ENCODE assay signal across 30 cellular contexts in genomic region chr12:51851408-51852097, GRCh38. TPM values are rescaled to one million over a fixed set of nuclear protein-coding genes. Genes with fewer than 3 reads are reported as not detected.
DNase-seq lines count a peak whose midpoint lies in the region; ATAC-seq and TF ChIP-seq lines count a peak whose summit lies in the region.
"Had no signal": no experiment of that assay in that cellular context is flagged by ENCODE, and none has a peak within 500 bp of the region (broad histone marks: within the 10 kb centered on the region; RNA-seq: fewer than 3 reads in every experiment).

No MANE protein-coding gene starts in this region.

- no peak for TF ChIP-seq CTCF in lung (IDR thresholded peaks at IDR 0.05; ENCODE audit: control extremely low read depth, extremely low read depth)

- 0 out of 20 replicates have a peak overlapping the region, but pooled peaks of 2 of the 10 experiments have one; percentile 9 to 17 for H3K4me3 ChIP-seq in BLaER1 treated with 17β-estradiol and CSF1 and Interleukin-3, amounts not matched to agents 10 nM and 100 nM
- no peak overlapping the region for H3K4me3 ChIP-seq in lung
- H3K4me3 ChIP-seq: PC-9, SJSA1, tibial nerve had no signal

- H3K4me2 ChIP-seq in BLaER1 treated with 17β-estradiol and CSF1 and Interleukin-3, amounts not matched to agents 10 nM and 100 nM = peak overlapping the region; percentile 66 to 96 (median 84)
- H3K4me2 ChIP-seq: PC-9 had no signal

- H3K9me3 ChIP-seq in BLaER1 treated with 17β-estradiol and CSF1 and Interleukin-3, amounts not matched to agents 10 nM and 100 nM (replicated peaks in 1 of 11) = no peaks in the 10 kb centered on the region
- H3K9me3 ChIP-seq in lung (ENCODE audit: control insufficient read depth in 2 of 2, insufficient read depth in 1 of 2, low read length in 1 of 2) = peaks cover 0 to 2% of the 10 kb centered on the region in 2 donors
- H3K9me3 ChIP-seq: SJSA1, tibial nerve had no signal

- H3K36me3 ChIP-seq in BLaER1 treated with 17β-estradiol and CSF1 and Interleukin-3, amounts not matched to agents 10 nM and 100 nM = no peaks in the 10 kb centered on the region
- H3K36me3 ChIP-seq in lung (ENCODE audit: control insufficient read depth in 2 of 2, insufficient read depth in 2 of 2, low read length in 2 of 2) = no peaks in the 10 kb centered on the region
- H3K36me3 ChIP-seq: SJSA1, tibial nerve, WERI-Rb-1 had no signal

- H3K36me3 Mint-ChIP-seq in activated T-helper 1 cell treated with anti-CD3 and anti-CD28 coated beads, Interleukin-12 subunit alpha, Interleukin-12 subunit beta, Interleukin-2, Interleukin-4 antibody, amounts not matched to agents 30 ng/mL and 10 ng/mL and 1 ng/mL, durations not matched to agents 14 hours and 24 hours and 36 hours (ENCODE audit: low read depth) = no peaks in the 10 kb centered on the region
- H3K36me3 Mint-ChIP-seq: memory B cell had no signal

- peak overlapping the region in 2 of 11 experiments; percentile 21 to 22; a peak in 3 of 22 replicates for H3K9ac ChIP-seq in BLaER1 treated with 17β-estradiol and CSF1 and Interleukin-3, amounts not matched to agents 10 nM and 100 nM

- H4K20me1 ChIP-seq in BLaER1 treated with 17β-estradiol and CSF1 and Interleukin-3, amounts not matched to agents 10 nM and 100 nM = no peaks in the 10 kb centered on the region; a peak in 1 of 22 replicates

- H3K4me1 ChIP-seq in BLaER1 treated with 17β-estradiol and CSF1 and Interleukin-3, amounts not matched to agents 10 nM and 100 nM = peaks cover 34 to 65% (median 57%) of the 10 kb centered on the region in 10 experiments
- peaks cover 0 to 15% of the 10 kb centered on the region in 2 donors for H3K4me1 ChIP-seq in lung (ENCODE audit: control insufficient read depth in 2 of 2, insufficient read depth in 2 of 2, low read length in 2 of 2)

- peaks cover 10% of the 10 kb centered on the region for H3K4me1 Mint-ChIP-seq in activated T-helper 1 cell treated with anti-CD3 and anti-CD28 coated beads, Interleukin-12 subunit alpha, Interleukin-12 subunit beta, Interleukin-2, Interleukin-4 antibody, amounts not matched to agents 30 ng/mL and 10 ng/mL and 1 ng/mL, durations not matched to agents 14 hours and 24 hours and 36 hours (ENCODE audit: low read depth)

- peaks cover 32% of the 10 kb centered on the region for H3K27me3 Mint-ChIP-seq in activated T-helper 1 cell treated with anti-CD3 and anti-CD28 coated beads, Interleukin-12 subunit alpha, Interleukin-12 subunit beta, Interleukin-2, Interleukin-4 antibody, amounts not matched to agents 30 ng/mL and 10 ng/mL and 1 ng/mL, durations not matched to agents 14 hours and 24 hours and 36 hours (ENCODE audit: insufficient read depth)
- H3K27me3 Mint-ChIP-seq: progenitor cell of endocrine pancreas had no signal

- peak overlapping the region in 8 of 11 experiments; percentile 2 to 67 (median 41); a peak in 13 of 22 replicates for H3K27ac ChIP-seq in BLaER1 treated with 17β-estradiol and CSF1 and Interleukin-3, amounts not matched to agents 10 nM and 100 nM
- peak overlapping the region; percentile 3 to 57 for H3K27ac ChIP-seq in lung (ENCODE audit: low read depth in 1 of 2, low read length in 1 of 2)
- H3K27ac ChIP-seq: PC-9, SJSA1, WERI-Rb-1 had no signal

- peaks cover 14 to 32% (median 26%) of the 10 kb centered on the region in 11 experiments for H3K27me3 ChIP-seq in BLaER1 treated with 17β-estradiol and CSF1 and Interleukin-3, amounts not matched to agents 10 nM and 100 nM
- no peaks in the 10 kb centered on the region for H3K27me3 ChIP-seq in lung (ENCODE audit: control insufficient read depth, insufficient read depth)

- H3K9me3 Mint-ChIP-seq in activated T-helper 1 cell treated with anti-CD3 and anti-CD28 coated beads, Interleukin-12 subunit alpha, Interleukin-12 subunit beta, Interleukin-2, Interleukin-4 antibody, amounts not matched to agents 30 ng/mL and 10 ng/mL and 1 ng/mL, durations not matched to agents 14 hours and 24 hours and 36 hours = no peaks in the 10 kb centered on the region
- H3K9me3 Mint-ChIP-seq: CD4-positive, alpha-beta T cell; memory B cell had no signal

- H3K27ac Mint-ChIP-seq in activated T-helper 1 cell treated with anti-CD3 and anti-CD28 coated beads, Interleukin-12 subunit alpha, Interleukin-12 subunit beta, Interleukin-2, Interleukin-4 antibody, amounts not matched to agents 30 ng/mL and 10 ng/mL and 1 ng/mL, durations not matched to agents 14 hours and 24 hours and 36 hours = no peak overlapping the region
- H3K27ac Mint-ChIP-seq: CD4-positive, alpha-beta T cell; memory B cell; progenitor cell of endocrine pancreas had no signal

- intact Hi-C loops in activated T-helper 1 cell treated with anti-CD3 and anti-CD28 coated beads, Interleukin-12 subunit alpha, Interleukin-12 subunit beta, Interleukin-2, Interleukin-4 antibody, amounts not matched to agents 30 ng/mL and 10 ng/mL and 1 ng/mL, durations not matched to agents 14 hours and 24 hours and 36 hours (cut with micrococcal nuclease) = no loop called here

- peak overlapping the region; percentile 32 for H3K4me3 Mint-ChIP-seq in activated T-helper 1 cell treated with anti-CD3 and anti-CD28 coated beads, Interleukin-12 subunit alpha, Interleukin-12 subunit beta, Interleukin-2, Interleukin-4 antibody, amounts not matched to agents 30 ng/mL and 10 ng/mL and 1 ng/mL, durations not matched to agents 14 hours and 24 hours and 36 hours
- H3K4me3 Mint-ChIP-seq: CD4-positive, alpha-beta T cell; memory B cell had no signal

- ATAC-seq in lung (ENCODE audit: insufficient read depth, low FRiP score) (no peak), GM18868 (IDR thresholded peaks at IDR 0.05; ENCODE audit: unreplicated experiment) (no peak)

- DNase-seq in MV-4-11 (lab: John Stamatoyannopoulos, UW) (peak; percentile 40), lung (ENCODE audit: low spot score) (no peak), COR-L47 (lab: John Stamatoyannopoulos, UW) (no peak), DMS114 treated with DMSO at 0.1 percent for 48 hours (lab: John Stamatoyannopoulos, UW; ENCODE audit: unreplicated experiment) (no peak), activated T-cell treated with anti-CD3 and anti-CD28 coated beads for 4 hours (no peak)
- DNase-seq in activated T-helper 1 cell treated with anti-CD3 and anti-CD28 coated beads, Interleukin-12 subunit alpha, Interleukin-12 subunit beta, Interleukin-2, Interleukin-4 antibody, amounts not matched to agents 30 ng/mL and 10 ng/mL and 1 ng/mL, durations not matched to agents 14 hours and 24 hours and 36 hours (ENCODE audit: low spot score) = no peak
- DNase-seq: activated CD8-positive, alpha-beta memory T cell treated with anti-CD3 and anti-CD28 coated beads, Interleukin-2, amount 50 U/mL, for 4 hours; activated effector memory CD4-positive, alpha-beta T cell treated with anti-CD3 and anti-CD28 coated beads, Interleukin-2, amount 50 U/mL, for 16 hours; amniotic stem cell; CD4-positive, alpha-beta T cell; dermis blood vessel endothelial cell; DMS79 treated with DMSO at 0.1 percent for 48 hours; hippocampal formation; NCI-H1105 treated with DMSO at 0.1 percent for 48 hours; NCI-H774; PC-9; stimulated activated CD4-positive, alpha-beta T cell treated with anti-CD3 and anti-CD28 coated beads, Interleukin-2, amount 100 ng/mL, for 24 hours; stimulated activated naive CD4-positive, alpha-beta T cell treated with Interleukin-2 at 50 U/mL for 16 hours; T-helper 2 cell; WERI-Rb-1 had no signal

- 24 to 40% methylated on average over 7 to 8 of the region's 8 CpGs for WGBS in lung, 2 donors

RNA-seq across cellular contexts. Expression of gene FIGNL2, which starts 3.0 kb away (rescaled TPM):
- 0.15 and 0.18 TPM in 2 replicates for total RNA-seq in activated T-helper 1 cell treated with anti-CD3 and anti-CD28 coated beads, Interleukin-12 subunit alpha, Interleukin-12 subunit beta, Interleukin-2, Interleukin-4 antibody, amounts not matched to agents 30 ng/mL and 10 ng/mL and 1 ng/mL, durations not matched to agents 14 hours and 24 hours and 36 hours
- 1 to 10 TPM in 1 of 2 donors, under 1 TPM in 1; 0.89 to 1.9 TPM for total RNA-seq in lung
- polyA plus RNA-seq in lung = under 1 TPM; 0.33 to 0.71 TPM
- total RNA-seq: bronchial epithelial cell, PC-9, SJSA1 had no signal
- polyA plus RNA-seq: keratinocyte had no signal

RNA-seq across cellular contexts. Expression of gene ANKRD33, which starts 36.4 kb away (rescaled TPM):
- total RNA-seq in activated T-helper 1 cell treated with anti-CD3 and anti-CD28 coated beads, Interleukin-12 subunit alpha, Interleukin-12 subunit beta, Interleukin-2, Interleukin-4 antibody, amounts not matched to agents 30 ng/mL and 10 ng/mL and 1 ng/mL, durations not matched to agents 14 hours and 24 hours and 36 hours = not detected in 2 replicates
- total RNA-seq in lung = under 1 TPM; 0.14 to 0.21 TPM
- polyA plus RNA-seq in lung = under 1 TPM; 0.24 to 0.50 TPM
- total RNA-seq: bronchial epithelial cell; CD4-positive, alpha-beta T cell; dermis blood vessel endothelial cell; fibroblast of villous mesenchyme; PC-9; SJSA1 had no signal
- polyA plus RNA-seq: AG04450, keratinocyte had no signal

RNA-seq across cellular contexts. Expression of gene ACVRL1, which starts 55.8 kb away (rescaled TPM):
- not detected in 2 replicates for total RNA-seq in activated T-helper 1 cell treated with anti-CD3 and anti-CD28 coated beads, Interleukin-12 subunit alpha, Interleukin-12 subunit beta, Interleukin-2, Interleukin-4 antibody, amounts not matched to agents 30 ng/mL and 10 ng/mL and 1 ng/mL, durations not matched to agents 14 hours and 24 hours and 36 hours
- 100 to 1,000 TPM; 101 to 186 TPM for total RNA-seq in lung
- polyA plus RNA-seq in lung = 100 to 1,000 TPM in 1 of 2 donors, 10 to 100 TPM in 1; 76.1 to 130 TPM
- total RNA-seq: CD4-positive, alpha-beta T cell; PC-9; progenitor cell of endocrine pancreas had no signal
- polyA plus RNA-seq: keratinocyte had no signal

Comparison
In these comparisons a context has a peak if more than half of its experiments do, and no peak if none do; other contexts are left out.
1. RNA of gene ACVRL1, which starts 55.8 kb away (total RNA-seq): 101 to 186 TPM in lung; not detected in activated T-helper 1 cell treated with anti-CD3 and anti-CD28 coated beads, Interleukin-12 subunit alpha, Interleukin-12 subunit beta, Interleukin-2, Interleukin-4 antibody, amounts not matched to agents 30 ng/mL and 10 ng/mL and 1 ng/mL, durations not matched to agents 14 hours and 24 hours and 36 hours; every median in the first group is over 100 times any median in the second.